Comparison of ENCODE assay signal across 10 cellular contexts in the genomic region with DNA sequence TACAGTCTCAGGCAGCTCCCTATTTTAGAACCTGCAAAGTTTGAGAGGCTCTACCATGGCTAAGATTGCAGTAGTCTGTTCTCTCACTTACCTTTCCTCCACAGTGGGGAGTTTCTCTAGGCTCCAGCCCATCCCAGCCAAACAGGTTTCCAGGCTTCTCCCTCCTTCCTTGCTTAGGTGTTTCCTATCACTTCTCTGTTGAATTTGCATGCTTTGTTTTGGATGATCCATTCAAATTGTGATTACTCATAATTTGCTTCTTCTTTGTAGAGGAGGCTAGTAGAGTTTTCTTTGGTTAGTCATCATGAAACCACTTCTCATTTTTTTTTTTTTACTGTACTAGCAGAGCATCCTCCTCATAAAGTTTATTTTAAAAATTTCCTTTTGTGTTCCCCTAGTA.
DNase-seq lines count a peak whose midpoint lies in the region; ATAC-seq and TF ChIP-seq lines count a peak whose summit lies in the region.
"Had no signal": no experiment of that assay in that cellular context is flagged by ENCODE, and none has a peak within 500 bp of the region (broad histone marks: within the 10 kb centered on the region; RNA-seq: fewer than 3 reads in every experiment).

No MANE protein-coding gene starts in this region.

- peaks cover 4% of the 10 kb centered on the region for H3K36me3 ChIP-seq in OCI-LY3 (replicated peaks; ENCODE audit: low read depth, low read length)

- H3K9me3 Mint-ChIP-seq in activated T-cell treated with anti-CD3 and anti-CD28 coated beads, Interleukin-2, amount 50 U/mL, for 4 hours: peaks cover 20% of the 10 kb centered on the region
- H3K9me3 Mint-ChIP-seq in activated naive CD8-positive, alpha-beta T cell treated with anti-CD3 and anti-CD28 coated beads for 36 hours: peaks cover 6% of the 10 kb centered on the region

- no peak overlapping the region for H3K4me3 ChIP-seq in OCI-LY3 (ENCODE audit: low read length)
- H3K4me3 ChIP-seq in choroid plexus epithelial cell (ENCODE audit: low read depth, low read length): no peak overlapping the region

- no peaks in the 10 kb centered on the region for H4K20me1 ChIP-seq in OCI-LY3 (ENCODE audit: insufficient read depth, low read length)

- H3K27ac Mint-ChIP-seq in activated naive CD8-positive, alpha-beta T cell treated with anti-CD3 and anti-CD28 coated beads for 36 hours: no peak overlapping the region

- no peaks in the 10 kb centered on the region for H3K4me1 Mint-ChIP-seq in activated T-cell treated with anti-CD3 and anti-CD28 coated beads, Interleukin-2, amount 50 U/mL, for 4 hours (ENCODE audit: low read depth)
- H3K4me1 Mint-ChIP-seq in activated naive CD8-positive, alpha-beta T cell treated with anti-CD3 and anti-CD28 coated beads for 36 hours: no peaks in the 10 kb centered on the region

- H3K4me1 ChIP-seq in OCI-LY3 (ENCODE audit: low read length): peaks cover 15% of the 10 kb centered on the region

- H3K79me2 ChIP-seq in OCI-LY3 (ENCODE audit: low read length): no peaks in the 10 kb centered on the region

- H3K36me3 Mint-ChIP-seq in activated T-cell treated with anti-CD3 and anti-CD28 coated beads, Interleukin-2, amount 50 U/mL, for 4 hours (ENCODE audit: insufficient read depth): no peaks in the 10 kb centered on the region
- H3K36me3 Mint-ChIP-seq in activated naive CD8-positive, alpha-beta T cell treated with anti-CD3 and anti-CD28 coated beads for 36 hours: no peaks in the 10 kb centered on the region

- H3K27me3 Mint-ChIP-seq in activated T-cell treated with anti-CD3 and anti-CD28 coated beads, Interleukin-2, amount 50 U/mL, for 4 hours (ENCODE audit: low read depth): no peaks in the 10 kb centered on the region
- H3K27me3 Mint-ChIP-seq in activated naive CD8-positive, alpha-beta T cell treated with anti-CD3 and anti-CD28 coated beads for 36 hours: no peaks in the 10 kb centered on the region

- H3K9me3 ChIP-seq in OCI-LY3 (ENCODE audit: insufficient read depth, low read length): no peaks in the 10 kb centered on the region

- ATAC-seq in activated T-cell treated with anti-CD3 and anti-CD28 coated beads, Interleukin-2, amount 50 U/mL, for 4 hours: no peak

- H2AFZ ChIP-seq in OCI-LY3 (ENCODE audit: low read depth, low read length): no peak overlapping the region

- peak overlapping the region; percentile 35 for H3K4me2 ChIP-seq in OCI-LY3 (ENCODE audit: low read length)

- TF ChIP-seq CTCF in OCI-LY3 (IDR thresholded peaks at IDR 0.05; ENCODE audit: low read depth, low read length) (no peak), choroid plexus epithelial cell (conservative IDR thresholded peaks at IDR 0.05; ENCODE audit: low read depth, low read length) (no peak)

- DNase-seq in H4 (ENCODE audit: low spot score) (peak; percentile 4), choroid plexus epithelial cell (ENCODE audit: low read depth) (peak; percentile 44), renal cortical epithelial cell (ENCODE audit: low read depth) (peak; percentile 66)
- DNase-seq in stimulated activated CD4-positive, alpha-beta T cell treated with anti-CD3 and anti-CD28 coated beads, Interleukin-4, amount 100 ng/mL, for 24 hours: no peak
- no peak for DNase-seq in activated T-cell treated with anti-CD3 and anti-CD28 coated beads, Interleukin-2, amount 50 U/mL, for 4 hours
- no peak for DNase-seq in activated naive CD8-positive, alpha-beta T cell treated with anti-CD3 and anti-CD28 coated beads for 36 hours
- DNase-seq: Calu3, caudate nucleus, substantia nigra had no signal

- H3K27ac ChIP-seq in OCI-LY3 (ENCODE audit: low read length): no peak overlapping the region

- no peaks in the 10 kb centered on the region for H3K27me3 ChIP-seq in OCI-LY3 (ENCODE audit: low read depth, low read length)

- no peak overlapping the region for H3K9ac ChIP-seq in OCI-LY3 (ENCODE audit: low read length)

- no peak overlapping the region for H3K4me3 Mint-ChIP-seq in activated T-cell treated with anti-CD3 and anti-CD28 coated beads, Interleukin-2, amount 50 U/mL, for 4 hours
- no peak overlapping the region for H3K4me3 Mint-ChIP-seq in activated naive CD8-positive, alpha-beta T cell treated with anti-CD3 and anti-CD28 coated beads for 36 hours

Comparison
In these comparisons a context has a peak if more than half of its experiments do, and no peak if none do; other contexts are left out.
1. DNase-seq: peak in H4 (single experiment), choroid plexus epithelial cell (single experiment) and renal cortical epithelial cell (single experiment); none in stimulated activated CD4-positive, alpha-beta T cell treated with anti-CD3 and anti-CD28 coated beads, Interleukin-4, amount 100 ng/mL, for 24 hours (single experiment), activated T-cell treated with anti-CD3 and anti-CD28 coated beads, Interleukin-2, amount 50 U/mL, for 4 hours (single experiment) and activated naive CD8-positive, alpha-beta T cell treated with anti-CD3 and anti-CD28 coated beads for 36 hours (single experiment).